Comparison of ENCODE assay signal across 22 cellular contexts in genomic region chr7:156579566-156579965, GRCh38.
"Had no signal": no experiment of that assay in that cellular context is flagged by ENCODE, and none has a peak within 500 bp of the region (broad histone marks: within the 10 kb centered on the region; RNA-seq: fewer than 3 reads in every experiment).

No MANE protein-coding gene starts in this region.

- FAIRE-seq: colon, keratinocyte had no signal

- H3K27ac ChIP-seq: epithelial cell of prostate, gastroesophageal sphincter, heart left ventricle, lower lobe of right lung, neural progenitor cell, tibial nerve, VCaP had no signal

- H3K36me3 ChIP-seq: gastroesophageal sphincter, heart left ventricle, lower lobe of right lung, neural progenitor cell had no signal

- H3K9me3 Mint-ChIP-seq: activated CD4-positive, alpha-beta T cell treated with anti-CD3 and anti-CD28 coated beads, Interleukin-2, amount 10 ng/mL, durations not matched to agents 7 days and 5 days; activated CD8-positive, alpha-beta T cell treated with anti-CD3 and anti-CD28 coated beads for 36 hours; activated naive CD8-positive, alpha-beta T cell treated with anti-CD3 and anti-CD28 coated beads, Interleukin-2, amount 50 U/mL, for 24 hours; activated T-helper 1 cell treated with anti-CD3 and anti-CD28 coated beads, Interleukin-12 subunit alpha, Interleukin-12 subunit beta, Interleukin-2, Interleukin-4 antibody, amounts not matched to agents 30 ng/mL and 10 ng/mL and 1 ng/mL, durations not matched to agents 14 hours and 24 hours and 36 hours; neural progenitor cell; T-helper 1 cell treated with Interleukin-12 subunit alpha and Interleukin-12 subunit beta and Interleukin-4 antibody, amounts not matched to agents 30 μg/mL and 1 μg/mL, for 36 hours had no signal

- H3K4me1 ChIP-seq: gastroesophageal sphincter, heart left ventricle, lower lobe of right lung, tibial nerve had no signal

- H3K9me3 ChIP-seq: lower lobe of right lung had no signal

- H3K27me3 ChIP-seq: gastroesophageal sphincter, neural progenitor cell, tibial nerve had no signal

- H3K4me3 Mint-ChIP-seq: activated CD4-positive, alpha-beta T cell treated with anti-CD3 and anti-CD28 coated beads, Interleukin-2, amount 10 ng/mL, durations not matched to agents 7 days and 5 days; activated CD8-positive, alpha-beta T cell treated with anti-CD3 and anti-CD28 coated beads for 36 hours; activated naive CD8-positive, alpha-beta T cell treated with anti-CD3 and anti-CD28 coated beads, Interleukin-2, amount 50 U/mL, for 24 hours; activated T-helper 1 cell treated with anti-CD3 and anti-CD28 coated beads, Interleukin-12 subunit alpha, Interleukin-12 subunit beta, Interleukin-2, Interleukin-4 antibody, amounts not matched to agents 30 ng/mL and 10 ng/mL and 1 ng/mL, durations not matched to agents 14 hours and 24 hours and 36 hours; brain; naive thymus-derived CD4-positive, alpha-beta T cell; neural progenitor cell; T-helper 1 cell treated with Interleukin-12 subunit alpha and Interleukin-12 subunit beta and Interleukin-4 antibody, amounts not matched to agents 30 μg/mL and 1 μg/mL, for 36 hours had no signal

- H3K9ac ChIP-seq: neural progenitor cell had no signal

- H3K4me3 ChIP-seq: gastroesophageal sphincter, heart left ventricle, lower lobe of right lung, neural progenitor cell, tibial nerve had no signal

- H3K4me2 ChIP-seq: neural progenitor cell had no signal

- H3K4me1 Mint-ChIP-seq: activated CD4-positive, alpha-beta T cell treated with anti-CD3 and anti-CD28 coated beads, Interleukin-2, amount 10 ng/mL, durations not matched to agents 7 days and 5 days; activated naive CD8-positive, alpha-beta T cell treated with anti-CD3 and anti-CD28 coated beads, Interleukin-2, amount 50 U/mL, for 24 hours; neural progenitor cell had no signal

- ATAC-seq: activated CD8-positive, alpha-beta T cell treated with anti-CD3 and anti-CD28 coated beads for 36 hours; activated naive CD8-positive, alpha-beta T cell treated with anti-CD3 and anti-CD28 coated beads, Interleukin-2, amount 50 U/mL, for 24 hours; gastroesophageal sphincter; heart left ventricle; naive thymus-derived CD4-positive, alpha-beta T cell; stimulated activated naive CD8-positive, alpha-beta T cell treated with anti-CD3 and anti-CD28 coated beads, Interleukin-15, Interleukin-2, amounts not matched to agents 100 U/mL and 50 U/mL, for 24 hours had no signal

- H3K36me3 Mint-ChIP-seq: brain, neural progenitor cell had no signal

- DNase-seq: activated CD4-positive, alpha-beta T cell treated with anti-CD3 and anti-CD28 coated beads, Interleukin-2, amount 10 ng/mL, durations not matched to agents 7 days and 5 days; activated CD4-positive, CD25-positive, alpha-beta regulatory T cell treated with anti-CD3 and anti-CD28 coated beads, Interleukin-2, amount 50 U/mL, for 72 hours; activated CD8-positive, alpha-beta T cell treated with anti-CD3 and anti-CD28 coated beads for 36 hours; activated gamma-delta T cell; activated naive CD4-positive, alpha-beta T cell treated with anti-CD3 and anti-CD28 coated beads, Interleukin-2, amount 50 U/mL, for 16 hours; activated naive CD8-positive, alpha-beta T cell treated with anti-CD3 and anti-CD28 coated beads, Interleukin-2, amount 50 U/mL, for 24 hours; central memory CD4-positive, alpha-beta T cell; heart left ventricle; lower lobe of right lung; naive thymus-derived CD4-positive, alpha-beta T cell; stimulated activated CD4-positive, alpha-beta T cell treated with anti-CD3 and anti-CD28 coated beads, Interleukin-4, amount 100 ng/mL, for 24 hours; stimulated activated naive CD8-positive, alpha-beta T cell treated with anti-CD3 and anti-CD28 coated beads, Interleukin-15, Interleukin-2, amounts not matched to agents 100 U/mL and 50 U/mL, for 24 hours had no signal

- H3K27ac Mint-ChIP-seq: activated CD4-positive, alpha-beta T cell treated with anti-CD3 and anti-CD28 coated beads, Interleukin-2, amount 10 ng/mL, durations not matched to agents 7 days and 5 days; activated CD8-positive, alpha-beta T cell treated with anti-CD3 and anti-CD28 coated beads for 36 hours; activated naive CD8-positive, alpha-beta T cell treated with anti-CD3 and anti-CD28 coated beads, Interleukin-2, amount 50 U/mL, for 24 hours; activated T-helper 1 cell treated with anti-CD3 and anti-CD28 coated beads, Interleukin-12 subunit alpha, Interleukin-12 subunit beta, Interleukin-2, Interleukin-4 antibody, amounts not matched to agents 30 ng/mL and 10 ng/mL and 1 ng/mL, durations not matched to agents 14 hours and 24 hours and 36 hours; brain; neural progenitor cell; T-helper 1 cell treated with Interleukin-12 subunit alpha and Interleukin-12 subunit beta and Interleukin-4 antibody, amounts not matched to agents 30 μg/mL and 1 μg/mL, for 36 hours had no signal

- H2AFZ ChIP-seq: neural progenitor cell had no signal
